In genomic region chr11:66480116-66480938, GRCh38 we compare ENCODE assay signal across 8 cellular contexts. TPM values are rescaled to one million over a fixed set of nuclear protein-coding genes. Genes with fewer than 3 reads are reported as not detected.
A peak's percentile ranks its signal among the peaks of the same experiment; 100 is the strongest.
DNase-seq lines count a peak whose midpoint lies in the region; TF ChIP-seq lines count a peak whose summit lies in the region.

Gene DPP3, plus strand, starts transcription at chr11:66480434. Its CDS starts 1,767 bp downstream, at chr11:66482201.

- H3K36me3 ChIP-seq in suprapubic skin = peaks cover 17% of the 10 kb centered on the region

- DNase-seq in GM03348 (ENCODE audit: low spot score) (peak; percentile 100), HFF-Myc (ENCODE audit: extremely low read depth, low read depth) (peak; percentile 77), NAMALWA (ENCODE audit: low spot score) (peak; percentile 98), SK-N-DZ (ENCODE audit: low spot score) (peak; percentile 97), germinal center (ENCODE audit: low spot score) (peak; percentile 100), nucleus accumbens (lab: John Stamatoyannopoulos, UW) (peak; percentile 65 to 98 (median 94)), suprapubic skin (ENCODE audit: low spot score in 2 of 2) (peak; percentile 98 to 99)
- DNase-seq in activated naive CD4-positive, alpha-beta T cell treated with anti-CD3 and anti-CD28 coated beads, Interleukin-2, amount 10 ng/mL, durations not matched to agents 7 days and 5 days = peak; percentile 98

- no peak for TF ChIP-seq EP300 in suprapubic skin (IDR thresholded peaks at IDR 0.05)

- TF ChIP-seq POLR2A in suprapubic skin (IDR thresholded peaks at IDR 0.05) = peak in 1 of 2 donors; percentile 77

- H3K4me3 Mint-ChIP-seq in activated naive CD4-positive, alpha-beta T cell treated with anti-CD3 and anti-CD28 coated beads, Interleukin-2, amount 10 ng/mL, durations not matched to agents 7 days and 5 days = peak within 1 kb of the TSS; percentile 89

- peaks cover 16% of the 10 kb centered on the region for H3K4me1 ChIP-seq in suprapubic skin

- H3K9me3 Mint-ChIP-seq in activated naive CD4-positive, alpha-beta T cell treated with anti-CD3 and anti-CD28 coated beads, Interleukin-2, amount 10 ng/mL, durations not matched to agents 7 days and 5 days = no peaks in the 10 kb centered on the region

- peak within 1 kb of the TSS; percentile 85 for H3K27ac ChIP-seq in suprapubic skin

- H3K36me3 Mint-ChIP-seq in activated naive CD4-positive, alpha-beta T cell treated with anti-CD3 and anti-CD28 coated beads, Interleukin-2, amount 10 ng/mL, durations not matched to agents 7 days and 5 days = peaks cover 6% of the 10 kb centered on the region

- no peaks in the 10 kb centered on the region for H3K27me3 Mint-ChIP-seq in activated naive CD4-positive, alpha-beta T cell treated with anti-CD3 and anti-CD28 coated beads, Interleukin-2, amount 10 ng/mL, durations not matched to agents 7 days and 5 days

- no peak for TF ChIP-seq CTCF in HFF-Myc (IDR thresholded peaks at IDR 0.05; ENCODE audit: low read depth, low read length, missing control alignments)
- TF ChIP-seq CTCF in suprapubic skin (IDR thresholded peaks at IDR 0.05) = no peak

- peak within 1 kb of the TSS; percentile 87 for H3K27ac Mint-ChIP-seq in activated naive CD4-positive, alpha-beta T cell treated with anti-CD3 and anti-CD28 coated beads, Interleukin-2, amount 10 ng/mL, durations not matched to agents 7 days and 5 days

- H3K4me3 ChIP-seq in HFF-Myc (replicated peaks; ENCODE audit: low read depth, low read length) (peak within 1 kb of the TSS; percentile 85), suprapubic skin (peak within 1 kb of the TSS; percentile 58)

- WGBS in suprapubic skin = 1% methylated on average over 38 of the region's 62 CpGs

- CTCF ChIA-PET in activated naive CD4-positive, alpha-beta T cell treated with anti-CD3 and anti-CD28 coated beads, Interleukin-2, amount 10 ng/mL, durations not matched to agents 7 days and 5 days (lab: Charles Lee) = interaction anchor here (1.0 to 1.4 kb wide), 3 partner anchors 40 to 198 kb away, joined by 3 to 5 read pairs (median 5); partner anchors contain the start of gene RBM4B

- peaks cover 29% of the 10 kb centered on the region for H3K4me1 Mint-ChIP-seq in activated naive CD4-positive, alpha-beta T cell treated with anti-CD3 and anti-CD28 coated beads, Interleukin-2, amount 10 ng/mL, durations not matched to agents 7 days and 5 days

- no peaks in the 10 kb centered on the region for H3K9me3 ChIP-seq in suprapubic skin

- no peaks in the 10 kb centered on the region for H3K27me3 ChIP-seq in suprapubic skin

RNA-seq across cellular contexts. Expression of gene DPP3, which starts in this region (rescaled TPM):
- polyA plus RNA-seq in SK-N-DZ (2014; cell fraction: cytosol; rRNA removed) = 57.4 and 62.3 TPM in 2 replicates
- 88.9 and 107 TPM in 2 replicates for polyA plus RNA-seq in SK-N-DZ (2014; cell fraction: nucleus; rRNA removed)
- total RNA-seq in suprapubic skin = 10 to 100 TPM; 12.2 to 23.0 (median 22.2) TPM

Comparison
In these comparisons a context has a peak if more than half of its experiments do, and no peak if none do; other contexts are left out.
1. Peak in every context shown above with its lines: DNase-seq, H3K4me3 ChIP-seq and H3K27ac ChIP-seq.